In the genomic region with DNA sequence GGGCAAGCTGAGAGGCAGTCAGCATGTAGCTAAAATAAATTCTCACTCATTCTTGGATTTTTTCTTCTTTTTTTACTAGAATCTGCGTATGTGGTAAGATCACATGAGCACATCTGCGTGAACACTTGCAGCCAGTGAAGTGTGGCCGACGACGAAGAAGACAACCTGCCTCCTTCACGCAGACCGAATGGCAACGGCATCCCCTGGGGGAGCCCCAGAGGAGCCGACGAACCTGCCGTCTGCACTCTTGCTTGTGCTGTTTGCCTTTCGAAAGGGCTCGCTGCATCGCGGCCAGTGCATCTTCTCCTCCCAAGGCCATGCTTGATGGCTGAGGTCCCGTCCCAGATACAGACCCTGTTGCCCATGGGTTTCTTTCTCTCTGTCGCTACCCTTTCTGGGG, we compare ENCODE assay signal across 17 cellular contexts.
A peak's percentile ranks its signal among the peaks of the same experiment; 100 is the strongest.
DNase-seq lines count a peak whose midpoint lies in the region; ATAC-seq and FAIRE-seq lines count a peak whose summit lies in the region.
"Had no signal": no experiment of that assay in that cellular context is flagged by ENCODE, and none has a peak within 500 bp of the region (broad histone marks: within the 10 kb centered on the region; RNA-seq: fewer than 3 reads in every experiment).

No MANE protein-coding gene starts in this region.

- ATAC-seq in GM18511 (IDR thresholded peaks at IDR 0.05; ENCODE audit: unreplicated experiment) (peak; percentile 56), GM21576 (IDR thresholded peaks at IDR 0.05; ENCODE audit: unreplicated experiment) (peak; percentile 80), HG03342 (IDR thresholded peaks at IDR 0.05; ENCODE audit: unreplicated experiment) (peak; percentile 71), memory B cell (ENCODE audit: low read depth) (peak; percentile 80), HG02981 (IDR thresholded peaks at IDR 0.05; ENCODE audit: unreplicated experiment) (no peak)
- ATAC-seq in activated naive CD8-positive, alpha-beta T cell treated with anti-CD3 and anti-CD28 coated beads, Interleukin-2, amount 50 U/mL, for 24 hours: no peak
- ATAC-seq: body of pancreas, pancreas had no signal

- no peaks in the 10 kb centered on the region for H3K9me3 Mint-ChIP-seq in memory B cell
- no peaks in the 10 kb centered on the region for H3K9me3 Mint-ChIP-seq in activated naive CD8-positive, alpha-beta T cell treated with anti-CD3 and anti-CD28 coated beads, Interleukin-2, amount 50 U/mL, for 24 hours
- H3K9me3 Mint-ChIP-seq: activated naive CD4-positive, alpha-beta T cell treated with anti-CD3 and anti-CD28 coated beads, Interleukin-2, amount 50 U/mL, for 24 hours had no signal

- no peaks in the 10 kb centered on the region for H3K36me3 Mint-ChIP-seq in memory B cell
- H3K36me3 Mint-ChIP-seq in activated naive CD8-positive, alpha-beta T cell treated with anti-CD3 and anti-CD28 coated beads, Interleukin-2, amount 50 U/mL, for 24 hours (ENCODE audit: low read depth): no peaks in the 10 kb centered on the region
- H3K36me3 Mint-ChIP-seq: activated naive CD4-positive, alpha-beta T cell treated with anti-CD3 and anti-CD28 coated beads, Interleukin-2, amount 50 U/mL, for 24 hours had no signal

- H3K27ac Mint-ChIP-seq in memory B cell: no peak overlapping the region
- no peak overlapping the region for H3K27ac Mint-ChIP-seq in activated naive CD8-positive, alpha-beta T cell treated with anti-CD3 and anti-CD28 coated beads, Interleukin-2, amount 50 U/mL, for 24 hours
- H3K27ac Mint-ChIP-seq: activated naive CD4-positive, alpha-beta T cell treated with anti-CD3 and anti-CD28 coated beads, Interleukin-2, amount 50 U/mL, for 24 hours had no signal

- H3K4me1 Mint-ChIP-seq in memory B cell: no peaks in the 10 kb centered on the region
- no peaks in the 10 kb centered on the region for H3K4me1 Mint-ChIP-seq in activated naive CD8-positive, alpha-beta T cell treated with anti-CD3 and anti-CD28 coated beads, Interleukin-2, amount 50 U/mL, for 24 hours
- H3K4me1 Mint-ChIP-seq: activated naive CD4-positive, alpha-beta T cell treated with anti-CD3 and anti-CD28 coated beads, Interleukin-2, amount 50 U/mL, for 24 hours had no signal

- no peak for FAIRE-seq in GM19239 (lab: Jason Lieb, UNC)
- FAIRE-seq: G401.6, pancreas had no signal

- H3K4me3 Mint-ChIP-seq in memory B cell: peak overlapping the region; percentile 24
- no peak overlapping the region for H3K4me3 Mint-ChIP-seq in activated naive CD8-positive, alpha-beta T cell treated with anti-CD3 and anti-CD28 coated beads, Interleukin-2, amount 50 U/mL, for 24 hours
- H3K4me3 Mint-ChIP-seq: activated naive CD4-positive, alpha-beta T cell treated with anti-CD3 and anti-CD28 coated beads, Interleukin-2, amount 50 U/mL, for 24 hours had no signal

- DNase-seq in memory B cell (ENCODE audit: low spot score in 2 of 2) (no peak), GM19239 (ENCODE audit: insufficient read length, low spot score) (no peak)
- DNase-seq in activated naive CD8-positive, alpha-beta T cell treated with anti-CD3 and anti-CD28 coated beads, Interleukin-2, amount 50 U/mL, for 24 hours: no peak
- DNase-seq: activated T-cell treated with anti-CD3 and anti-CD28 coated beads, Interleukin-2, amount 50 U/mL, for 1 hour; body of pancreas; dermis blood vessel endothelial cell; MM.1S; NCI-H2081; NCI-H524; pancreas; stimulated activated CD4-positive, alpha-beta T cell treated with anti-CD3 and anti-CD28 coated beads, Interleukin-2, amount 100 ng/mL, for 48 hours had no signal

- H3K27me3 Mint-ChIP-seq in memory B cell: peaks cover 17% of the 10 kb centered on the region
- peaks cover 22% of the 10 kb centered on the region for H3K27me3 Mint-ChIP-seq in activated naive CD8-positive, alpha-beta T cell treated with anti-CD3 and anti-CD28 coated beads, Interleukin-2, amount 50 U/mL, for 24 hours

Comparison
In these comparisons a context has a peak if more than half of its experiments do, and no peak if none do; other contexts are left out.
1. ATAC-seq: peak in GM18511 (single experiment), GM21576 (single experiment), HG03342 (single experiment) and memory B cell (single experiment); none in activated naive CD8-positive, alpha-beta T cell treated with anti-CD3 and anti-CD28 coated beads, Interleukin-2, amount 50 U/mL, for 24 hours (single experiment) and HG02981 (single experiment).